Comparison of ENCODE assay signal across 23 cellular contexts in genomic region chr4:125043453-125043852, GRCh38.
"Had no signal": no experiment of that assay in that cellular context is flagged by ENCODE, and none has a peak within 500 bp of the region (broad histone marks: within the 10 kb centered on the region; RNA-seq: fewer than 3 reads in every experiment).

No MANE protein-coding gene starts in this region.

- H3K9me3 ChIP-seq: ascending aorta, breast epithelium, gastroesophageal sphincter, mucosa of descending colon, thyroid gland had no signal

- H3K36me3 ChIP-seq: ascending aorta, breast epithelium, gastroesophageal sphincter, thyroid gland, WERI-Rb-1 had no signal

- H3K9ac ChIP-seq: parathyroid adenoma had no signal

- FAIRE-seq: TTC549 had no signal

- DNase-seq: activated CD4-positive, alpha-beta T cell treated with anti-CD3 and anti-CD28 coated beads, Interleukin-2, amount 10 ng/mL, durations not matched to agents 7 days and 5 days; activated CD4-positive, CD25-positive, alpha-beta regulatory T cell treated with anti-CD3 and anti-CD28 coated beads, Interleukin-2, amount 50 U/mL, for 72 hours; activated CD8-positive, alpha-beta T cell treated with anti-CD3 and anti-CD28 coated beads, Interleukin-2, amount 10 ng/mL, durations not matched to agents 7 days and 5 days; activated T-cell treated with anti-CD3 and anti-CD28 coated beads, Interleukin-2, amount 50 U/mL, for 24 hours; cortex of kidney; erythroblast; head of caudate nucleus; hypothalamus; islet precursor cell; left cardiac atrium; mucosa of descending colon; nephron progenitor cell; right cardiac atrium; stimulated activated CD4-positive, alpha-beta T cell treated with anti-CD3 and anti-CD28 coated beads, Interleukin-1b, Interleukin-23, amount 100 ng/mL, for 48 hours; substantia nigra; T-helper 1 cell; thyroid gland; WERI-Rb-1 had no signal

- H3K27ac ChIP-seq: ascending aorta, breast epithelium, gastroesophageal sphincter, parathyroid adenoma, thyroid gland, WERI-Rb-1 had no signal

- H3K79me2 ChIP-seq: parathyroid adenoma had no signal

- H3K27me3 ChIP-seq: ascending aorta, breast epithelium, gastroesophageal sphincter, thyroid gland had no signal

- H3K4me3 ChIP-seq: ascending aorta, breast epithelium, gastroesophageal sphincter, mucosa of descending colon, thyroid gland had no signal

- H3K4me1 ChIP-seq: ascending aorta, breast epithelium, parathyroid adenoma, thyroid gland had no signal

- H2AFZ ChIP-seq: parathyroid adenoma had no signal
